ENCODE assay signal across 8 cellular contexts in the genomic region with DNA sequence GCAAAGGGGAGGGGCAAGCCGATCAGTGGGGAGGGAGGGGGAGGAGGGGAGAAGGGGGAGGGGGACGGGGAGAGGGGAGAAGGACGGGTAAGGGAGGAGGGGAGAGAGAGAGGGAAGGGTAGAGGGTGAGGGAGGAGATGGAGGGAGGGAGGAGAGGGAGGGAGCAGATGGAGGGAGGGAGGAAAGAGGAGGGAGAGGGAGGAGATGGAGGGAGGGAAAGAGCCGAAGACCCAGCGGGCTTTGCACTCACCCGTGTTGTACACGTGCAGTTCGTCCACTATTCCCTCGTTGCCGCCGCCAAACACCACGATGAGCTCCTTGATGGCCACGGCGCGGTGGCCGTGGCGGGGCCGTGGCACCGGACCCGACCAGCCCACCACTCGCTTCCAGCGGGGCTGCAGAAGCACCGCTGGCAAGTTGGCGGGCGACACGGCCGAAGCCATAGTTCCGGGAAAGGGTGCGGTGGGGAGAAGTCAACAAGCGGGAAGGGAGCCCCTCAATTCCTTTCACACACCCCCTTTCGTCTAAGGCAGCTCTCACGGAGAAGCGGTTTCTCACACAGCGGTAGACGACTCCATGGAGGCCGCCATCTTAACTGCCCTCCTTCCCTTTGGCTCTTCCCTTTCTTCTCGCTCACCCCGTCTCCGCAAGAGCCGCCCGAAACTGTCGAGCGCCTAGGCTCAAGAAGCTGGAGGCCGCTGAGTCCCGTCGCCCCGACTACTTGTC. TPM values are rescaled to one million over a fixed set of nuclear protein-coding genes. Genes with fewer than 3 reads are reported as not detected.
A peak's percentile ranks its signal among the peaks of the same experiment; 100 is the strongest.
DNase-seq lines count a peak whose midpoint lies in the region; ATAC-seq and TF ChIP-seq lines count a peak whose summit lies in the region.

No MANE protein-coding gene starts in this region.

- peaks cover 50% of the 10 kb centered on the region for H3K79me2 ChIP-seq in GM23338 (replicated peaks; ENCODE audit: insufficient read depth)

- no peaks in the 10 kb centered on the region for H3K27me3 ChIP-seq in GM23338 (ENCODE audit: insufficient read depth)
- H3K27me3 ChIP-seq in neuron (ENCODE audit: insufficient read depth, low read length): no peaks in the 10 kb centered on the region

- peak overlapping the region; percentile 85 for H3K4me3 ChIP-seq in GM23338
- peak overlapping the region; percentile 88 for H3K4me3 ChIP-seq in fibroblast of villous mesenchyme (ENCODE audit: low read depth, low read length)
- H3K4me3 ChIP-seq in neuron (ENCODE audit: low read length): peak overlapping the region; percentile 96

- no peaks in the 10 kb centered on the region; the same call in 2 of the 3 replicates for H3K9me3 Mint-ChIP-seq in GM23338
- no peaks in the 10 kb centered on the region for H3K9me3 Mint-ChIP-seq in activated CD4-positive, alpha-beta memory T cell treated with anti-CD3 and anti-CD28 coated beads, Interleukin-2, amount 10 ng/mL, durations not matched to agents 7 days and 5 days

- H3K27me3 Mint-ChIP-seq in GM23338 (ENCODE audit: insufficient read depth, low read depth, poor library complexity): peaks cover 6% of the 10 kb centered on the region
- H3K27me3 Mint-ChIP-seq in activated CD4-positive, alpha-beta memory T cell treated with anti-CD3 and anti-CD28 coated beads, Interleukin-2, amount 10 ng/mL, durations not matched to agents 7 days and 5 days: no peaks in the 10 kb centered on the region

- TF ChIP-seq CTCF in GM23338 (conservative IDR thresholded peaks at IDR 0.05; ENCODE audit: low read depth in 2 of 2): no peak
- TF ChIP-seq CTCF in fibroblast of villous mesenchyme (IDR thresholded peaks at IDR 0.05; ENCODE audit: insufficient read depth, low read depth, low read length): no peak

- no peak overlapping the region for H2AFZ ChIP-seq in GM23338
- peak overlapping the region; percentile 85 for H2AFZ ChIP-seq in neuron (ENCODE audit: low read depth, low read length)

- H3K36me3 ChIP-seq in GM23338 (ENCODE audit: insufficient read depth): no peaks in the 10 kb centered on the region
- H3K36me3 ChIP-seq in neuron (ENCODE audit: insufficient read depth, low read length): no peaks in the 10 kb centered on the region

- POLR2A ChIA-PET in activated CD4-positive, alpha-beta memory T cell treated with anti-CD3 and anti-CD28 coated beads, Interleukin-2, amount 10 ng/mL, durations not matched to agents 7 days and 5 days (lab: Charles Lee): interaction anchor here (0.6 to 10.4 kb wide), 21 partner anchors 9 to 793 kb away, joined by 3 to 201 read pairs (median 5); a partner anchor contains a TSS

- ATAC-seq in GM23338: no peak

- H4K20me1 ChIP-seq in GM23338 (replicated peaks; ENCODE audit: insufficient read depth): peaks cover 17% of the 10 kb centered on the region

- no peaks in the 10 kb centered on the region for H3K9me2 ChIP-seq in GM23338 (ENCODE audit: insufficient read depth)

- H3K4me2 ChIP-seq in GM23338: peak overlapping the region; percentile 84

- H3K4me1 Mint-ChIP-seq in GM23338: peaks cover 33% of the 10 kb centered on the region
- H3K4me1 Mint-ChIP-seq in activated CD4-positive, alpha-beta memory T cell treated with anti-CD3 and anti-CD28 coated beads, Interleukin-2, amount 10 ng/mL, durations not matched to agents 7 days and 5 days: peaks cover 44% of the 10 kb centered on the region

- H3K4me3 Mint-ChIP-seq in GM23338: peak overlapping the region; percentile 100
- H3K4me3 Mint-ChIP-seq in activated CD4-positive, alpha-beta memory T cell treated with anti-CD3 and anti-CD28 coated beads, Interleukin-2, amount 10 ng/mL, durations not matched to agents 7 days and 5 days: peak overlapping the region; percentile 100

- peaks cover 15% of the 10 kb centered on the region for H3K36me3 Mint-ChIP-seq in GM23338 (ENCODE audit: low read depth)
- peaks cover 34% of the 10 kb centered on the region for H3K36me3 Mint-ChIP-seq in activated CD4-positive, alpha-beta memory T cell treated with anti-CD3 and anti-CD28 coated beads, Interleukin-2, amount 10 ng/mL, durations not matched to agents 7 days and 5 days (ENCODE audit: low read depth)

- H3K4me1 ChIP-seq in GM23338 (ENCODE audit: insufficient read depth): peaks cover 12% of the 10 kb centered on the region
- peaks cover 48% of the 10 kb centered on the region for H3K4me1 ChIP-seq in neuron (ENCODE audit: insufficient read depth, low read length)

- no peaks in the 10 kb centered on the region for H3K9me3 ChIP-seq in neuron (ENCODE audit: low read length)

- 0 out of 2 replicates have a peak, but pooled peaks cover 4% of the 10 kb centered on the region for H3F3A ChIP-seq in GM23338 (replicated peaks; ENCODE audit: low read depth)

- H3K27ac Mint-ChIP-seq in GM23338: peak overlapping the region; percentile 100
- peak overlapping the region; percentile 100 for H3K27ac Mint-ChIP-seq in activated CD4-positive, alpha-beta memory T cell treated with anti-CD3 and anti-CD28 coated beads, Interleukin-2, amount 10 ng/mL, durations not matched to agents 7 days and 5 days

- DNase-seq in DMS153 treated with DMSO at 0.1 percent for 48 hours (lab: John Stamatoyannopoulos, UW; ENCODE audit: unreplicated experiment): peak; percentile 42
- DNase-seq in GM23338 (ENCODE audit: low spot score): peak; percentile 63
- DNase-seq in NCI-H1694 (lab: John Stamatoyannopoulos, UW): peak; percentile 77
- DNase-seq in activated CD4-positive, alpha-beta memory T cell treated with anti-CD3 and anti-CD28 coated beads, Interleukin-2, amount 10 ng/mL, durations not matched to agents 7 days and 5 days: peak; percentile 50
- peak; percentile 77 for DNase-seq in fibroblast of villous mesenchyme (ENCODE audit: low read depth)
- DNase-seq in T1000 (lab: John Stamatoyannopoulos, UW): no peak
- DNase-seq in activated CD4-positive, CD25-positive, alpha-beta regulatory T cell treated with anti-CD3 and anti-CD28 coated beads, Interleukin-2, amount 50 U/mL, for 72 hours: no peak

- CTCF ChIA-PET in activated CD4-positive, alpha-beta memory T cell treated with anti-CD3 and anti-CD28 coated beads, Interleukin-2, amount 10 ng/mL, durations not matched to agents 7 days and 5 days (lab: Charles Lee): interaction anchor here (1.3 to 2.2 kb wide), 5 partner anchors 11 to 43 kb away, joined by 3 to 10 read pairs (median 4); no protein-coding TSS in a partner anchor

- H3K27ac ChIP-seq in GM23338 (ENCODE audit: low read depth): peak overlapping the region; percentile 99

RNA-seq across cellular contexts. Expression of a gene that starts 1.1 kb away (rescaled TPM):
- 169 and 188 TPM in 2 replicates for total RNA-seq in GM23338 (2014; rRNA removed; shearing (Covaris generic))
- 33.0 and 33.2 TPM in 2 replicates for polyA plus RNA-seq in GM23338 (2016; fragmentation: Nextera tagmentation; extraction: Ambion mirVana)
- total RNA-seq in activated CD4-positive, alpha-beta memory T cell treated with anti-CD3 and anti-CD28 coated beads, Interleukin-2, amount 10 ng/mL, durations not matched to agents 7 days and 5 days: 10 to 100 TPM; 88.3 to 93.1 TPM
- 28.1 and 28.3 TPM in 2 replicates for total RNA-seq in fibroblast of villous mesenchyme

RNA-seq across cellular contexts. Expression of a gene that starts 2.0 kb away (rescaled TPM):
- total RNA-seq in GM23338 (2014; rRNA removed; shearing (Covaris generic)): 4.4 and 9.7 TPM in 2 replicates
- polyA plus RNA-seq in GM23338 (2016; fragmentation: Nextera tagmentation; extraction: Ambion mirVana): 2.4 and 2.5 TPM in 2 replicates
- total RNA-seq in activated CD4-positive, alpha-beta memory T cell treated with anti-CD3 and anti-CD28 coated beads, Interleukin-2, amount 10 ng/mL, durations not matched to agents 7 days and 5 days: 10 to 100 TPM in 1 of 2 experiments, 1 to 10 TPM in 1; 9.9 to 12.6 TPM
- 5.2 and 7.1 TPM in 2 replicates for total RNA-seq in fibroblast of villous mesenchyme

RNA-seq across cellular contexts. Expression of a gene that starts 26.1 kb away (rescaled TPM):
- 8.6 and 10.3 TPM in 2 replicates for total RNA-seq in GM23338 (2014; rRNA removed; shearing (Covaris generic))
- 1.5 and 2.0 TPM in 2 replicates for polyA plus RNA-seq in GM23338 (2016; fragmentation: Nextera tagmentation; extraction: Ambion mirVana)
- 10 to 100 TPM; 12.1 to 12.8 TPM for total RNA-seq in activated CD4-positive, alpha-beta memory T cell treated with anti-CD3 and anti-CD28 coated beads, Interleukin-2, amount 10 ng/mL, durations not matched to agents 7 days and 5 days
- 4.3 and 12.6 TPM in 2 replicates for total RNA-seq in fibroblast of villous mesenchyme

RNA-seq across cellular contexts. Expression of a gene that starts 35.7 kb away (rescaled TPM):
- total RNA-seq in GM23338 (2014; rRNA removed; shearing (Covaris generic)): 112 and 136 TPM in 2 replicates
- 140 and 145 TPM in 2 replicates for polyA plus RNA-seq in GM23338 (2016; fragmentation: Nextera tagmentation; extraction: Ambion mirVana)
- total RNA-seq in activated CD4-positive, alpha-beta memory T cell treated with anti-CD3 and anti-CD28 coated beads, Interleukin-2, amount 10 ng/mL, durations not matched to agents 7 days and 5 days: 10 to 100 TPM; 63.1 to 63.7 TPM
- 59.9 and 62.2 TPM in 2 replicates for total RNA-seq in fibroblast of villous mesenchyme

RNA-seq across cellular contexts. Expression of a gene that starts 44.5 kb away (rescaled TPM):
- 57.8 and 59.5 TPM in 2 replicates for total RNA-seq in GM23338 (2014; rRNA removed; shearing (Covaris generic))
- polyA plus RNA-seq in GM23338 (2016; fragmentation: Nextera tagmentation; extraction: Ambion mirVana): 21.2 and 21.5 TPM in 2 replicates
- 100 to 1,000 TPM; 262 to 267 TPM for total RNA-seq in activated CD4-positive, alpha-beta memory T cell treated with anti-CD3 and anti-CD28 coated beads, Interleukin-2, amount 10 ng/mL, durations not matched to agents 7 days and 5 days
- 3.0 and 5.2 TPM in 2 replicates for total RNA-seq in fibroblast of villous mesenchyme

Comparison
In these comparisons a context has a peak if more than half of its experiments do, and no peak if none do; other contexts are left out.
1. DNase-seq: peak in DMS153 treated with DMSO at 0.1 percent for 48 hours (single experiment), GM23338 (single experiment), NCI-H1694 (single experiment), activated CD4-positive, alpha-beta memory T cell treated with anti-CD3 and anti-CD28 coated beads, Interleukin-2, amount 10 ng/mL, durations not matched to agents 7 days and 5 days (single experiment) and fibroblast of villous mesenchyme (single experiment); none in T1000 (single experiment) and activated CD4-positive, CD25-positive, alpha-beta regulatory T cell treated with anti-CD3 and anti-CD28 coated beads, Interleukin-2, amount 50 U/mL, for 72 hours (single experiment).
2. Peak in every context shown above with its lines, with median percentiles within 50 percentile points of each other: H3K4me3 ChIP-seq.